8 cellular contexts compared by ENCODE assay signal in genomic region chr6:104940881-104941693, GRCh38. TPM values are rescaled to one million over a fixed set of nuclear protein-coding genes. Genes with fewer than 3 reads are reported as not detected.
DNase-seq lines count a peak whose midpoint lies in the region; ATAC-seq, FAIRE-seq and TF ChIP-seq lines count a peak whose summit lies in the region.

No MANE protein-coding gene starts in this region.

- H3K9me1 ChIP-seq in endothelial cell of umbilical vein (replicated peaks; ENCODE audit: control insufficient read depth, extremely low read depth, insufficient read depth, low read length) = no peaks in the 10 kb centered on the region

- H3K36me3 ChIP-seq in endothelial cell of umbilical vein (ENCODE audit: control insufficient read depth in 2 of 2, extremely low read depth in 1 of 2, insufficient read depth in 2 of 2, low read length in 2 of 2) (no peaks in the 10 kb centered on the region), muscle layer of duodenum (ENCODE audit: control insufficient read depth in 1 of 2, insufficient read depth in 2 of 2, low read length in 2 of 2) (no peaks in the 10 kb centered on the region), testis (ENCODE audit: low read depth, missing control alignments) (no peaks in the 10 kb centered on the region)

- intact Hi-C loops in activated CD4-positive, alpha-beta T cell treated with anti-CD3 and anti-CD28 coated beads, Interleukin-2, amount 10 ng/mL, durations not matched to agents 24 days and 14 days (cut with micrococcal nuclease) = loop anchor here (2.0 to 5.0 kb wide), 2 partner anchors 18 to 136 kb away; no protein-coding TSS in a partner anchor
- intact Hi-C loops in endothelial cell of umbilical vein (cut with micrococcal nuclease) (loop anchor here (1.0 to 5.0 kb wide), 5 partner anchors 84 to 1361 kb away; partner anchors contain the start of gene HACE1), testis (cut with DNase I; ENCODE audit: low total_unique reads) (no loop called here)

- POLR2A ChIA-PET in endothelial cell of umbilical vein (lab: Charles Lee) = no interaction called here

- peak overlapping the region; percentile 79 for H3K4me3 Mint-ChIP-seq in activated CD4-positive, alpha-beta T cell treated with anti-CD3 and anti-CD28 coated beads, Interleukin-2, amount 10 ng/mL, durations not matched to agents 24 days and 14 days

- H3K27me3 ChIP-seq in endothelial cell of umbilical vein (ENCODE audit: control insufficient read depth in 2 of 2, insufficient read depth in 2 of 2, low read length in 2 of 2) (peaks cover 12 to 54% of the 10 kb centered on the region in 2 experiments), muscle layer of duodenum (ENCODE audit: low read depth, low read length) (peaks cover 12% of the 10 kb centered on the region), testis (no peaks in the 10 kb centered on the region)

- no peak overlapping the region for H3K27ac Mint-ChIP-seq in activated CD4-positive, alpha-beta T cell treated with anti-CD3 and anti-CD28 coated beads, Interleukin-2, amount 10 ng/mL, durations not matched to agents 24 days and 14 days

- FAIRE-seq in endothelial cell of umbilical vein (lab: Jason Lieb, UNC) = peak; percentile 74

- no peak overlapping the region for H3K27ac ChIP-seq in endothelial cell of umbilical vein (ENCODE audit: insufficient read depth, low read depth, low read length)
- no peak overlapping the region for H3K27ac ChIP-seq in muscle layer of duodenum (ENCODE audit: low read length)
- H3K27ac ChIP-seq in testis = peak overlapping the region; percentile 68 to 90

- peaks cover 4% of the 10 kb centered on the region for H3K4me1 ChIP-seq in endothelial cell of umbilical vein (ENCODE audit: control insufficient read depth, extremely low read depth, insufficient read depth, low read length)
- H3K4me1 ChIP-seq in muscle layer of duodenum (ENCODE audit: control insufficient read depth in 1 of 2, insufficient read depth in 2 of 2, low read length in 2 of 2) = peaks cover 0 to 10% of the 10 kb centered on the region in 2 donors
- no peaks in the 10 kb centered on the region for H3K4me1 ChIP-seq in testis

- peaks cover 4% of the 10 kb centered on the region for H3K9me3 Mint-ChIP-seq in activated CD4-positive, alpha-beta T cell treated with anti-CD3 and anti-CD28 coated beads, Interleukin-2, amount 10 ng/mL, durations not matched to agents 24 days and 14 days

- peak overlapping the region; percentile 79 for H3K4me2 ChIP-seq in endothelial cell of umbilical vein (ENCODE audit: insufficient read depth, low read length)

- peaks cover 42% of the 10 kb centered on the region for H3K27me3 Mint-ChIP-seq in activated CD4-positive, alpha-beta T cell treated with anti-CD3 and anti-CD28 coated beads, Interleukin-2, amount 10 ng/mL, durations not matched to agents 24 days and 14 days

- 1 to 2% methylated on average over 71 to 96 of the region's 103 CpGs for WGBS in testis, 2 donors

- DNase-seq in GM10266 (ENCODE audit: extremely low spot score) (peak; percentile 75), endothelial cell of umbilical vein (ENCODE audit: low read depth, low spot score) (peak; percentile 33), testis (peak; percentile 71), cortex of kidney (lab: John Stamatoyannopoulos, UW) (no peak), SW480 (ENCODE audit: low spot score) (no peak)
- peak; percentile 80 for DNase-seq in activated CD4-positive, alpha-beta T cell treated with anti-CD3 and anti-CD28 coated beads, Interleukin-2, amount 10 ng/mL, durations not matched to agents 24 days and 14 days

- peaks cover 2% of the 10 kb centered on the region for H3K4me1 Mint-ChIP-seq in activated CD4-positive, alpha-beta T cell treated with anti-CD3 and anti-CD28 coated beads, Interleukin-2, amount 10 ng/mL, durations not matched to agents 24 days and 14 days

- no peaks in the 10 kb centered on the region for H4K20me1 ChIP-seq in endothelial cell of umbilical vein (replicated peaks; ENCODE audit: control insufficient read depth, extremely low read depth, insufficient read depth, low read length)

- CTCF ChIA-PET in endothelial cell of umbilical vein (lab: Charles Lee) = interaction anchor here (0.9 to 3.7 kb wide), 4 partner anchors 14 to 152 kb away, joined by 3 to 34 read pairs (median 3); partner anchors contain the start of gene LIN28B

- H2AFZ ChIP-seq in endothelial cell of umbilical vein (ENCODE audit: low read depth, low read length) = peak overlapping the region; percentile 89

- no peak for TF ChIP-seq POLR2A in endothelial cell of umbilical vein (IDR thresholded peaks at IDR 0.05; ENCODE audit: low read depth, low read length)
- TF ChIP-seq POLR2A in testis (IDR thresholded peaks at IDR 0.05) = no peak

- H3K36me3 Mint-ChIP-seq in activated CD4-positive, alpha-beta T cell treated with anti-CD3 and anti-CD28 coated beads, Interleukin-2, amount 10 ng/mL, durations not matched to agents 24 days and 14 days (ENCODE audit: low read depth) = no peaks in the 10 kb centered on the region

- dilution Hi-C loops in endothelial cell of umbilical vein (cut with MboI; ENCODE audit: extremely low pct_ligation_motif_present, low sequenced_read_pairs) = no loop called here

- H3K9me3 ChIP-seq in endothelial cell of umbilical vein (replicated peaks; ENCODE audit: control insufficient read depth, insufficient read depth, low read length) = no peaks in the 10 kb centered on the region
- H3K9me3 ChIP-seq in muscle layer of duodenum (ENCODE audit: control insufficient read depth in 1 of 2, low read length in 2 of 2) = peaks cover 0 to 7% of the 10 kb centered on the region in 2 donors
- no peaks in the 10 kb centered on the region for H3K9me3 ChIP-seq in testis

- H3K4me3 ChIP-seq in endothelial cell of umbilical vein (replicated peaks in 1 of 3; ENCODE audit: insufficient read depth in 1 of 3, low read depth in 1 of 3, low read length in 3 of 3) (peak overlapping the region; percentile 25 to 42 (median 38)), muscle layer of duodenum (ENCODE audit: low read depth in 1 of 2, low read length in 2 of 2) (peak overlapping the region; percentile 14 to 60), testis (peak overlapping the region; percentile 58)

- H3K9ac ChIP-seq in endothelial cell of umbilical vein (replicated peaks; ENCODE audit: extremely low read depth, insufficient read depth, low read length) = no peak overlapping the region

- no TSS peak for BruUV-seq in endothelial cell of umbilical vein (replicated peaks; lab: Mats Ljungman, UMichigan)

- TF ChIP-seq CTCF in GM10266 (IDR thresholded peaks at IDR 0.05; ENCODE audit: control insufficient read depth, insufficient read depth, low read depth, missing control alignments) = peak; percentile 56
- peak; percentile 66 to 74 for TF ChIP-seq CTCF in endothelial cell of umbilical vein (IDR thresholded peaks at IDR 0.05; ENCODE audit: extremely low read depth in 1 of 2, insufficient read depth in 1 of 2, low read depth in 1 of 2, low read length in 2 of 2)
- TF ChIP-seq CTCF in testis (IDR thresholded peaks at IDR 0.05) = peak in 2 of 3 experiments; percentile 44

- no peaks in the 10 kb centered on the region for H3K79me2 ChIP-seq in endothelial cell of umbilical vein (ENCODE audit: control insufficient read depth, insufficient read depth, low read length)

- ATAC-seq in HG02678 (IDR thresholded peaks at IDR 0.05; ENCODE audit: unreplicated experiment) = peak; percentile 81

TF ChIP-seq in endothelial cell of umbilical vein, 7 proteins besides CTCF, POLR2A, EP300 and RAD21:
- TF ChIP-seq JUN (IDR thresholded peaks at IDR 0.05; ENCODE audit: borderline replicate concordance, insufficient read depth, insufficient read length, low read depth) (no peak), FOS (IDR thresholded peaks at IDR 0.05; ENCODE audit: borderline replicate concordance, insufficient read depth, low read length) (no peak), MAX (IDR thresholded peaks at IDR 0.05; ENCODE audit: insufficient read depth, insufficient read length) (peak; percentile 16), GATA2 (IDR thresholded peaks at IDR 0.05; ENCODE audit: insufficient read depth, insufficient read length, low read depth, low read length) (no peak), MYC (IDR thresholded peaks at IDR 0.05; ENCODE audit: low read depth, low read length) (no peak), EZH2 (IDR thresholded peaks at IDR 0.05; ENCODE audit: borderline replicate concordance, low read depth, low read length, severe bottlenecking) (peak; percentile 74), POLR2AphosphoS5 (IDR thresholded peaks at IDR 0.05; ENCODE audit: insufficient read depth, low read depth, low read length) (no peak)

RNA-seq across cellular contexts. Expression of gene LIN28B, which starts 15.8 kb away (rescaled TPM):
- not detected in 2 replicates for total RNA-seq in activated CD4-positive, alpha-beta T cell treated with anti-CD3 and anti-CD28 coated beads, Interleukin-2, amount 10 ng/mL, durations not matched to agents 24 days and 14 days
- total RNA-seq in endothelial cell of umbilical vein (not detected in 2 replicates), testis (1 to 10 TPM; 6.7 to 7.3 TPM)
- polyA plus RNA-seq in endothelial cell of umbilical vein (not detected in 2 replicates), testis (ENCODE audit: insufficient read depth, low read depth, low replicate concordance) (5.7 TPM)
- polyA plus RNA-seq in endothelial cell of umbilical vein (2011; cell fraction: cytosol; rRNA removed) = not detected in 2 replicates
- polyA plus RNA-seq in endothelial cell of umbilical vein (2011; cell fraction: nucleus; rRNA removed) = 0.05 TPM in 1 of 2 replicates, not detected in the other
- polyA plus RNA-seq in endothelial cell of umbilical vein (2012) = 0.04 TPM in 1 of 2 replicates, not detected in the other
- 0.32 and 0.59 TPM in 2 replicates for polyA minus RNA-seq in endothelial cell of umbilical vein
- polyA minus RNA-seq in endothelial cell of umbilical vein (2011; cell fraction: cytosol; rRNA and poly(A)+ RNA removed) = not detected
- not detected in 2 replicates for polyA minus RNA-seq in endothelial cell of umbilical vein (2011; cell fraction: nucleus; rRNA and poly(A)+ RNA removed)

Comparison
In these comparisons a context has a peak if more than half of its experiments do, and no peak if none do; other contexts are left out.
1. DNase-seq: peak in GM10266 (single experiment), activated CD4-positive, alpha-beta T cell treated with anti-CD3 and anti-CD28 coated beads, Interleukin-2, amount 10 ng/mL, durations not matched to agents 24 days and 14 days (single experiment), endothelial cell of umbilical vein (single experiment) and testis (single experiment); none in cortex of kidney (single experiment) and SW480 (single experiment).
2. H3K27ac ChIP-seq: peak in testis (2 of 2); none in endothelial cell of umbilical vein (single experiment) and muscle layer of duodenum (single experiment).
3. Peak in every context shown above with its lines, with median percentiles within 50 percentile points of each other: CTCF ChIP-seq and H3K4me3 ChIP-seq.